22 cellular contexts compared by ENCODE assay signal in genomic region chr13:80215368-80215767, GRCh38.
DNase-seq lines count a peak whose midpoint lies in the region; ATAC-seq, FAIRE-seq and TF ChIP-seq lines count a peak whose summit lies in the region.
"Had no signal": no experiment of that assay in that cellular context is flagged by ENCODE, and none has a peak within 500 bp of the region (broad histone marks: within the 10 kb centered on the region; RNA-seq: fewer than 3 reads in every experiment).

No MANE protein-coding gene starts in this region.

- DNase-seq in A549 (ENCODE audit: low read depth in 1 of 2, low spot score in 1 of 2) (peak in 1 of 2 experiments; percentile 35), IMR-90 (peak; percentile 87), dedifferentiated amniotic fluid mesenchymal stem cell (ENCODE audit: extremely low spot score) (peak; percentile 34), mesenchymal stem cell (peak; percentile 45), NCI-H2196 treated with DMSO at 0.1 percent for 48 hours (lab: John Stamatoyannopoulos, UW; ENCODE audit: unreplicated experiment) (no peak), A673 (ENCODE audit: low spot score) (no peak)
- DNase-seq: activated CD4-positive, alpha-beta T cell treated with anti-CD3 and anti-CD28 coated beads for 36 hours; activated naive CD8-positive, alpha-beta T cell treated with anti-CD3 and anti-CD28 coated beads, Interleukin-2, amount 50 U/mL, for 24 hours; CD4-positive, alpha-beta memory T cell; effector CD8-positive, alpha-beta T cell; esophagus squamous epithelium; naive thymus-derived CD8-positive, alpha-beta T cell; NCI-H345; stimulated activated CD4-positive, alpha-beta T cell treated with anti-CD3 and anti-CD28 coated beads, Interleukin-1b, Interleukin-23, amount 100 ng/mL, for 48 hours; stimulated activated naive CD4-positive, alpha-beta T cell treated with Interleukin-2 at 50 U/mL for 16 hours; transverse colon had no signal

- CTCF ChIA-PET in A549 (lab: Yijun Ruan, JAX), result no interaction called here
- CTCF ChIA-PET in IMR-90 (lab: Yijun Ruan, JAX), result no interaction called here
- CTCF ChIA-PET in A673 (lab: Charles Lee), result no interaction called here

- no peaks in the 10 kb centered on the region for H3K27me3 ChIP-seq in IMR-90 (ENCODE audit: control insufficient read depth, insufficient read depth, low read length)
- no peaks in the 10 kb centered on the region for H3K27me3 ChIP-seq in mesenchymal stem cell (ENCODE audit: control insufficient read depth in 1 of 2, insufficient read depth in 1 of 2, low read length in 2 of 2)
- H3K27me3 ChIP-seq in A673 (replicated peaks; ENCODE audit: insufficient read depth, low read depth, low read length, poor library complexity), result no peaks in the 10 kb centered on the region
- H3K27me3 ChIP-seq: esophagus squamous epithelium, transverse colon had no signal

- H3K27ac ChIP-seq in A549 (peak overlapping the region; percentile 19 to 61; a peak in 3 of 6 replicates), IMR-90 (ENCODE audit: insufficient read depth, low read length) (no peak overlapping the region), mesenchymal stem cell (ENCODE audit: low read length, poor library complexity, severe bottlenecking) (no peak overlapping the region), A673 (ENCODE audit: low read depth, low read length, poor library complexity, severe bottlenecking) (no peak overlapping the region)
- H3K27ac ChIP-seq: esophagus squamous epithelium, HL-60, parathyroid adenoma, transverse colon had no signal

- H3K4me2 ChIP-seq in A549, result peak overlapping the region; percentile 58
- no peak overlapping the region; the same call in 1 of the 2 replicates for H3K4me2 ChIP-seq in IMR-90 (ENCODE audit: low read depth, low read length)
- no peak overlapping the region for H3K4me2 ChIP-seq in mesenchymal stem cell (ENCODE audit: low read length, poor library complexity, severe bottlenecking)

- H2BK120ac ChIP-seq in IMR-90 (ENCODE audit: low read depth, low read length), result no peak overlapping the region
- H2BK120ac ChIP-seq in mesenchymal stem cell (ENCODE audit: low read depth, low read length), result no peak overlapping the region

- H4K20me1 ChIP-seq in IMR-90 (ENCODE audit: insufficient read depth, low read length), result no peaks in the 10 kb centered on the region

- TF ChIP-seq CTCF in A549 (IDR thresholded peaks at IDR 0.05) (no peak), IMR-90 (conservative IDR thresholded peaks at IDR 0.05; ENCODE audit: low read depth, low read length) (no peak), A673 (conservative IDR thresholded peaks at IDR 0.05; ENCODE audit: low read depth, low read length) (no peak)

- 0 out of 2 replicates have a peak overlapping the region, but pooled peaks have one; percentile 20 for H2BK20ac ChIP-seq in IMR-90 (ENCODE audit: low read depth, low read length)

- ATAC-seq in A549 (peak in 1 of 2 experiments; percentile 61; a peak in 2 of 6 replicates), IMR-90 (ENCODE audit: low read depth) (peak; percentile 88), HG03025 (IDR thresholded peaks at IDR 0.05; ENCODE audit: low FRiP score, unreplicated experiment) (no peak), GM21515 (IDR thresholded peaks at IDR 0.05; ENCODE audit: unreplicated experiment) (no peak)
- ATAC-seq: activated CD4-positive, alpha-beta T cell treated with anti-CD3 and anti-CD28 coated beads for 36 hours; activated naive CD8-positive, alpha-beta T cell treated with anti-CD3 and anti-CD28 coated beads, Interleukin-2, amount 50 U/mL, for 24 hours; naive thymus-derived CD8-positive, alpha-beta T cell had no signal

- H3K9me3 ChIP-seq in A549 (no peaks in the 10 kb centered on the region), IMR-90 (ENCODE audit: control insufficient read depth, insufficient read depth, low read length) (no peaks in the 10 kb centered on the region), mesenchymal stem cell (ENCODE audit: control insufficient read depth, low read length) (no peaks in the 10 kb centered on the region), A673 (ENCODE audit: low read depth, low read length, poor library complexity, severe bottlenecking) (no peaks in the 10 kb centered on the region)
- H3K9me3 ChIP-seq: transverse colon had no signal

- H2AFZ ChIP-seq in IMR-90 (replicated peaks; ENCODE audit: low read length, poor library complexity) (no peak overlapping the region), mesenchymal stem cell (ENCODE audit: low read depth, low read length) (no peak overlapping the region)
- H2AFZ ChIP-seq: parathyroid adenoma had no signal

- H3K23ac ChIP-seq in IMR-90 (ENCODE audit: low read depth, low read length) (no peak overlapping the region), mesenchymal stem cell (ENCODE audit: low read length in 2 of 2) (no peak overlapping the region)

- H4K91ac ChIP-seq in IMR-90 (ENCODE audit: insufficient read depth, low read depth, low read length) (no peak overlapping the region), mesenchymal stem cell (ENCODE audit: low read length) (no peak overlapping the region)

- no TSS peak for BruUV-seq in IMR-90 (replicated peaks; lab: Mats Ljungman, UMichigan)
- BruUV-seq in A673 (replicated peaks; lab: Mats Ljungman, UMichigan), result no TSS peak

- dilution Hi-C loops in IMR-90 (cut with HindIII; ENCODE audit: low sequenced_read_pairs, unreplicated experiment), result no loop called here

- H3K9me1 ChIP-seq in IMR-90 (ENCODE audit: insufficient read depth, low read length), result 0 out of 2 replicates have a peak, but pooled peaks cover 10% of the 10 kb centered on the region

- H3K9ac ChIP-seq in IMR-90 (ENCODE audit: low read depth, low read length) (no peak overlapping the region), mesenchymal stem cell (ENCODE audit: low read length) (no peak overlapping the region)
- H3K9ac ChIP-seq: parathyroid adenoma had no signal

- intact Hi-C loops in IMR-90 (cut with micrococcal nuclease), result loop anchor here (1.0 to 10.0 kb wide), 3 partner anchors 171 to 438 kb away; no protein-coding TSS in a partner anchor
- intact Hi-C loops in A673 (cut with micrococcal nuclease; ENCODE audit: unreplicated experiment), result no loop called here

- H3K56ac ChIP-seq in IMR-90 (ENCODE audit: extremely low read depth, insufficient read depth, low read length), result no peak overlapping the region

- H3K36me3 ChIP-seq in IMR-90 (ENCODE audit: control insufficient read depth, insufficient read depth, low read length) (no peaks in the 10 kb centered on the region), mesenchymal stem cell (ENCODE audit: control insufficient read depth in 1 of 2, insufficient read depth in 2 of 2, low read depth in 1 of 2, low read length in 2 of 2) (no peaks in the 10 kb centered on the region), A673 (ENCODE audit: insufficient read depth, low read length, poor library complexity, severe bottlenecking) (no peaks in the 10 kb centered on the region)
- H3K36me3 ChIP-seq: esophagus squamous epithelium, transverse colon had no signal

- H4K8ac ChIP-seq in IMR-90 (ENCODE audit: low read depth in 2 of 2, low read length in 2 of 2) (no peak overlapping the region), mesenchymal stem cell (ENCODE audit: low read length) (no peak overlapping the region)

- H3K4ac ChIP-seq in IMR-90 (ENCODE audit: low read depth, low read length) (no peak overlapping the region), mesenchymal stem cell (ENCODE audit: low read depth in 1 of 2, low read length in 2 of 2) (no peak overlapping the region)

- H2BK5ac ChIP-seq in IMR-90 (ENCODE audit: low read depth, low read length, poor library complexity, severe bottlenecking) (peak overlapping the region; percentile 71), mesenchymal stem cell (ENCODE audit: low read depth, low read length, poor library complexity, severe bottlenecking) (no peak overlapping the region)

- TF ChIP-seq EP300 in A549 (IDR thresholded peaks at IDR 0.05), result no peak

- WGBS in A549 (ENCODE audit: missing lambda C conversion rate), result 24% methylated on average over 3 of the region's 3 CpGs
- WGBS in IMR-90 (ENCODE audit: extremely low coverage in 2 of 2, insufficient read length in 1 of 2), 2 experiments, result no CpG with 5 or more reads among the region's 3 CpGs
- whole genome bisulfite sequencing in mesenchymal stem cell, result no CpG with 5 or more reads among the region's 3 CpGs

- no peak overlapping the region for H2AK9ac ChIP-seq in IMR-90 (replicated peaks; ENCODE audit: low read depth, low read length, poor library complexity)

- H2BK12ac ChIP-seq in mesenchymal stem cell (ENCODE audit: low read length in 2 of 2), result no peak overlapping the region

- H4K5ac ChIP-seq in IMR-90 (ENCODE audit: low read depth, low read length), result no peak overlapping the region

- H3K4me1 ChIP-seq in A549, result peaks cover 18% of the 10 kb centered on the region
- H3K4me1 ChIP-seq in IMR-90 (ENCODE audit: control insufficient read depth, insufficient read depth, low read length), result peaks cover 9% of the 10 kb centered on the region
- H3K4me1 ChIP-seq in mesenchymal stem cell (ENCODE audit: control insufficient read depth, insufficient read depth, low read depth, low read length), result no peaks in the 10 kb centered on the region
- H3K4me1 ChIP-seq in A673 (ENCODE audit: insufficient read depth, low read length, poor library complexity, severe bottlenecking), result no peaks in the 10 kb centered on the region
- H3K4me1 ChIP-seq: esophagus squamous epithelium, parathyroid adenoma, transverse colon had no signal

- no peak overlapping the region for H2BK15ac ChIP-seq in IMR-90 (ENCODE audit: low read depth, low read length)
- no peak overlapping the region for H2BK15ac ChIP-seq in mesenchymal stem cell (ENCODE audit: low read depth, poor library complexity, severe bottlenecking)

- in situ Hi-C loops in IMR-90 (cut with MboI; ENCODE audit: low sequenced_read_pairs), result loop anchor here (10.0 kb wide), 1 partner anchor 119 kb away; no protein-coding TSS in a partner anchor

- TF ChIP-seq RAD21 in A549 (conservative IDR thresholded peaks at IDR 0.05 in 1 of 2, IDR thresholded peaks at IDR 0.05 in 1 of 2) (no peak), IMR-90 (IDR thresholded peaks at IDR 0.05; ENCODE audit: low read length) (0 out of 2 replicates have a peak, but pooled peaks have one; percentile 2)

- POLR2A ChIA-PET in A549 (lab: Yijun Ruan, JAX) (no interaction called here), IMR-90 (lab: Charles Lee; ENCODE audit: unreplicated experiment) (no interaction called here), A673 (lab: Charles Lee; ENCODE audit: low non-redundant PET) (no interaction called here)

- peak overlapping the region; percentile 10; the same call in 1 of the 2 replicates for H3K18ac ChIP-seq in IMR-90 (ENCODE audit: low read depth, low read length)
- no peak overlapping the region for H3K18ac ChIP-seq in mesenchymal stem cell (ENCODE audit: low read depth in 1 of 2, low read length in 2 of 2)

- no peak for FAIRE-seq in A549 (lab: Jason Lieb, UNC)
- FAIRE-seq: A204.1, GM12878 had no signal

- TF ChIP-seq POLR2A in A549 (IDR thresholded peaks at IDR 0.05; ENCODE audit: low read length), result no peak
- no peak for TF ChIP-seq POLR2A in IMR-90 (IDR thresholded peaks at IDR 0.05; ENCODE audit: low read depth, low read length)

- H3K14ac ChIP-seq in IMR-90 (replicated peaks; ENCODE audit: low read depth, low read length), result no peak overlapping the region
- H3K14ac ChIP-seq in mesenchymal stem cell (ENCODE audit: low read length in 2 of 2), result no peak overlapping the region

- H3K4me3 ChIP-seq in A549, result no peak overlapping the region
- H3K4me3 ChIP-seq in IMR-90 (ENCODE audit: insufficient read depth, low read depth, low read length), result no peak overlapping the region
- H3K4me3 ChIP-seq in mesenchymal stem cell (ENCODE audit: insufficient read depth in 1 of 2, low read depth in 1 of 2, low read length in 2 of 2), result no peak overlapping the region
- H3K4me3 ChIP-seq in A673 (ENCODE audit: low read depth, low read length, poor library complexity, severe bottlenecking), result no peak overlapping the region
- H3K4me3 ChIP-seq: esophagus squamous epithelium, GM12878, transverse colon had no signal

- H2AK5ac ChIP-seq in IMR-90 (ENCODE audit: low read depth, low read length), result no peak overlapping the region
- H2AK5ac ChIP-seq in mesenchymal stem cell (ENCODE audit: low read length, severe bottlenecking), result no peak overlapping the region

- no peaks in the 10 kb centered on the region for H3K79me1 ChIP-seq in IMR-90 (ENCODE audit: low read depth in 1 of 2, low read length in 2 of 2)
- H3K79me1 ChIP-seq in mesenchymal stem cell (replicated peaks; ENCODE audit: low read length, poor library complexity, severe bottlenecking), result no peaks in the 10 kb centered on the region

Comparison
In these comparisons a context has a peak if more than half of its experiments do, and no peak if none do; other contexts are left out.
1. DNase-seq: peak in IMR-90 (single experiment), dedifferentiated amniotic fluid mesenchymal stem cell (single experiment) and mesenchymal stem cell (single experiment); none in NCI-H2196 treated with DMSO at 0.1 percent for 48 hours (single experiment) and A673 (single experiment).
2. H3K27ac ChIP-seq: peak in A549 (2 of 2); none in IMR-90 (single experiment), mesenchymal stem cell (single experiment) and A673 (single experiment).